Comparison of ENCODE assay signal across 8 cellular contexts in the genomic region with DNA sequence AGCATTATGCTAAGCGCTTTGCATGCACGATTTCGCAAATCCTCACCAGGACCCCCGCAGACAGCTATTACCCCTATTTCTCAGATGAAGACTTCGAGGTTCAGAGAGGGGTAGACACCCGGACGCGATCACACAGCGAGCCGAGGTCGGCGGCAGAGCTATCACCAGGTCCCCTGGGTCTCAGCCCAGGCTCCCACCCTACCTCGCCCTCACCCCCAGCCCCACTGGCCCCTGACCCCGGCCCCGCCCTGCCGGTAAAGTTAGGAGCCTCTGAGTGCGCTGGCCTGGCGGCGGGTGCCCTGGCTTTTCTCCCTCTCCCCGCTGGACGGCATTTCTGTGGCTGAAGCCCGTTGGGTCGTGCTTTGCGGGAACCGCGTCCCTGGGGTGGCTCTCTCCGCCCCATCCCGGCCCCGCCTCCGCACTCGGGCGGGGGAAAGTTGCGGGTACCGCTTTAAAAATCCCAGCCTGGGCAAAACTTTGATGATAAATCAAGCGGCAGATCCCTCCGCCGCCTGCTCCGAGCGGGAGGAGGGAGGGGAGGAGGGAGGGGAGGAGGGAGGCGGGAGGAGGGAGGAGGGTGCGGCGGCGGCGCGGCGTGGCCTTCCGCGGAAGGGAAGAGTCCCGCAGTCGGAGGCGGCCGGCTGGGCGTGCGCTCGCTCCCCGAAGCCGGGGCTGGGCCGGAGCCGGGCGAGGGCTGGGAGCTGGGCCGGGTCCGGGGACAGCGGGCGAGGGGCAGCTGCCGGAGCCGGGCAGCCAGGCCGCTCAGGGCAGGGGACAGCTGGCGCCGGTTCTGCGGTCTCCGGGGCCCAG. TPM values are rescaled to one million over a fixed set of nuclear protein-coding genes. Genes with fewer than 3 reads are reported as not detected.
A peak's percentile ranks its signal among the peaks of the same experiment; 100 is the strongest.
DNase-seq lines count a peak whose midpoint lies in the region; ATAC-seq and TF ChIP-seq lines count a peak whose summit lies in the region.

A gene with protein sequence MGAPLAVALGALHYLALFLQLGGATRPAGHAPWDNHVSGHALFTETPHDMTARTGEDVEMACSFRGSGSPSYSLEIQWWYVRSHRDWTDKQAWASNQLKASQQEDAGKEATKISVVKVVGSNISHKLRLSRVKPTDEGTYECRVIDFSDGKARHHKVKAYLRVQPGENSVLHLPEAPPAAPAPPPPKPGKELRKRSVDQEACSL (plus strand): TSS at position 624 of the 810 bp plus-strand sequence. CDS start 224 bp downstream, outside the sequence.

- H3K4me1 ChIP-seq in HAP-1 (peaks cover 8% of the 10 kb centered on the region), adipocyte (ENCODE audit: control insufficient read depth, insufficient read depth, low read length) (no peaks in the 10 kb centered on the region), sigmoid colon (peaks cover 0 to 41% (median 32%) of the 10 kb centered on the region in 4 donors)

- no peak for TF ChIP-seq EP300 in sigmoid colon (IDR thresholded peaks at IDR 0.05)

- WGBS in sigmoid colon, 2 donors: 7 to 12% methylated on average over 70 to 71 of the region's 71 CpGs

- peak within 1 kb of the TSS in 2 of 4 donors; percentile 20 to 32 for H3K27ac ChIP-seq in sigmoid colon

- ATAC-seq in left cardiac atrium (peak; percentile 36 to 52), sciatic nerve (no peak), HG03442 (IDR thresholded peaks at IDR 0.05; ENCODE audit: unreplicated experiment) (no peak)

- H3K9ac ChIP-seq in adipocyte (ENCODE audit: low read length): no peak within 1 kb of the TSS

- TF ChIP-seq POLR2A in sigmoid colon (IDR thresholded peaks at IDR 0.05): no peak

- no peak for TF ChIP-seq CTCF in sigmoid colon (IDR thresholded peaks at IDR 0.05)

- intact Hi-C loops in left cardiac atrium (cut with DNase I) (loop anchor here in 1 of 2 donors (5.0 kb wide), 1 partner anchor 90 kb away; no protein-coding TSS in a partner anchor), sigmoid colon (cut with DNase I) (loop anchor here (5.0 kb wide), 1 partner anchor 90 kb away; no protein-coding TSS in a partner anchor), sciatic nerve (cut with DNase I) (no loop called here)

- H3K27me3 ChIP-seq in HAP-1 (ENCODE audit: low read depth) (peaks cover 16% of the 10 kb centered on the region), adipocyte (replicated peaks; ENCODE audit: control insufficient read depth, insufficient read depth, low read length) (peaks cover 17% of the 10 kb centered on the region), sigmoid colon (peaks cover 9 to 49% (median 13%) of the 10 kb centered on the region in 3 donors)

- no peaks in the 10 kb centered on the region for H3K36me3 ChIP-seq in HAP-1 (replicated peaks)
- no peaks in the 10 kb centered on the region for H3K36me3 ChIP-seq in adipocyte (ENCODE audit: control insufficient read depth, insufficient read depth, low read length, severe bottlenecking)
- no peaks in the 10 kb centered on the region for H3K36me3 ChIP-seq in sigmoid colon

- peaks cover 3% of the 10 kb centered on the region; the same call in 1 of the 2 replicates for H3K9me3 ChIP-seq in HAP-1
- H3K9me3 ChIP-seq in adipocyte (ENCODE audit: control insufficient read depth, low read length): no peaks in the 10 kb centered on the region
- no peaks in the 10 kb centered on the region for H3K9me3 ChIP-seq in sigmoid colon

- in situ Hi-C loops in HAP-1 (cut with MboI; ENCODE audit: low sequenced_read_pairs): no loop called here

- H3K4me3 ChIP-seq in HAP-1 (peak within 1 kb of the TSS; percentile 24), adipocyte (ENCODE audit: low read length) (peak within 1 kb of the TSS; percentile 49), sigmoid colon (peak within 1 kb of the TSS; percentile 29 to 52 (median 46))

- DNase-seq in AG20443 (ENCODE audit: low spot score) (peak; percentile 80), HAP-1 (ENCODE audit: low spot score in 2 of 2) (peak in 1 of 2 experiments; percentile 62), adipocyte (ENCODE audit: low read depth) (peak; percentile 53), left cardiac atrium (peak; percentile 55), sigmoid colon (peak; percentile 78), sciatic nerve (ENCODE audit: low spot score) (no peak), NCI-H187 treated with DMSO at 0.1 percent for 48 hours (lab: John Stamatoyannopoulos, UW) (no peak)

RNA-seq across cellular contexts. Expression of the gene that starts here (rescaled TPM):
- total RNA-seq in left cardiac atrium: 100 to 1,000 TPM; 139 to 158 TPM
- total RNA-seq in sigmoid colon: 1 to 10 TPM; 2.1 to 3.4 (median 2.9) TPM
- polyA plus RNA-seq in sigmoid colon: 1 to 10 TPM in 1 of 3 donors, not detected in 2; 1.5 TPM
- 1.6 TPM for total RNA-seq in sciatic nerve

Comparison
In these comparisons a context has a peak if more than half of its experiments do, and no peak if none do; other contexts are left out.
1. RNA of the gene that starts here (total RNA-seq): 139 to 158 TPM in left cardiac atrium; 2.1 to 3.4 TPM in sigmoid colon and 1.6 TPM in sciatic nerve (single experiment); every median in the first group is over 10 times any median in the second.
2. DNase-seq: peak in AG20443 (single experiment), adipocyte (single experiment), left cardiac atrium (single experiment) and sigmoid colon (single experiment); none in sciatic nerve (single experiment) and NCI-H187 treated with DMSO at 0.1 percent for 48 hours (single experiment).
3. ATAC-seq: peak in left cardiac atrium (2 of 2); none in sciatic nerve (single experiment) and HG03442 (single experiment).
4. Peak in every context shown above with its lines, with median percentiles within 50 percentile points of each other: H3K4me3 ChIP-seq.